1 cellular context compared by ENCODE assay signal in the genomic region with DNA sequence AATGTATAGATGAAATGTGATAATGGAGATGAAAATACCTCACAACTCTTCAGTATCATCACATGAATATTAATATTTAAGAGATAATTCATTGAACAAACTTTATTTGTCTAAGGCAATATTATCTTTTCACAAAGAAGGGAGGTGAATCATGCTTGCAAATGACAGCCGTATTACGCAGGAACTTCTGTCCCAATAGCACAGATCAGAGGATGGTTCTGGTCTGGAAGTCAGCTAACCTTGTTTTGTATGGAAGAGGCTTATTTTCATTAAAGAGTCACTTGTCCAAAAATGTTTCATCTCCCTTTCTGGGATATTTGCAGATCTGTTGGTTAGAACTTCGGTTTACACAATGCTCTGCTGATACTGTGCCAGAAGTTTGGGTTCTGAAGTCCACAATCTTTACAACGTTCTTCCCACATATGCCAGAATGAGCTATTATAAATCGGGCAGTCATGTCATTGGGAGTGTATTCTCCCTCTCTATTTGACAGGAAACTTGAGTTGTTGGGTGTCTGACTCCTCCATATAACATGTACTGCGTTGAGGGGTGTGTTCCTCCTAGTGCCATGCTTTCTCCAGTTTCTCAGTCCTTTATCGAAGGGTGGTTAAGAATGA.
A peak's percentile ranks its signal among the peaks of the same experiment; 100 is the strongest.
TF ChIP-seq lines count a peak whose summit lies in the region.

No MANE protein-coding gene starts in this region.

TF ChIP-seq in HepG2, 621 proteins besides CTCF, POLR2A, EP300 and RAD21:
- TF ChIP-seq ZNF562 (CRISPR knock-in tag; IDR thresholded peaks at IDR 0.05; ENCODE audit: borderline replicate concordance) (no peak), RBM22 (optimal IDR thresholded peaks at IDR 0.05; ENCODE audit: low read length) (peak; percentile 27)
